In the genomic region with DNA sequence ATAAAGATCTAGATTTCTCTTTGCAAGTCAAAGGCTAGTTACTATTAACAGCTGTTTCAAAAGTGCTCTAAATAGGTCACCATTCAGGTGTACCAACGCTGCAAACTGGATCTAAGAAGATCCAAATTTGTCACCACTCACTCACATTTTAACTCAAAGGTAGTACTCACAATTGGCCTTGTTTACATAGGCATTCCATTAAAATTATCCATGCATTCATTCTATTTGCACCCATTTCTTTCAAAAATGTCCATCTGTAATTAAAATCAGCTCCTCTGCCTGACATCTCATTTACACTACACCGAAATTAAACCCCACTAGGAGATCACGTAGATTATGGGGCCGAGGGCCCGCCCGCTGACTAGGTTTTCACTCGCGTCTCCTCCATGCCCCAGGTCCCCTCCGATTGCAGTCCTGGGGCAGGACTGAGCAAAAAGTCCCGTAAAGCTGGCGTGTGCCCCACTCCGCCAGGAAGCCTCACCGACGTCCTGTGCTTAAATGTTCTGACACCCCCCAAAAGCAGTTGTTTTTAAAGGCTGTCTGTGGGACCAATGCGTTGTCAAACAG, we compare ENCODE assay signal across 8 cellular contexts. TPM values are rescaled to one million over a fixed set of nuclear protein-coding genes. Genes with fewer than 3 reads are reported as not detected.
DNase-seq lines count a peak whose midpoint lies in the region; ATAC-seq, FAIRE-seq and TF ChIP-seq lines count a peak whose summit lies in the region.

No MANE protein-coding gene starts in this region.

- peak overlapping the region; percentile 66 to 94 for H3K9ac ChIP-seq in kidney (ENCODE audit: low read length in 2 of 2)

- TF ChIP-seq CTCF in kidney (IDR thresholded peaks at IDR 0.05; ENCODE audit: borderline replicate concordance, extremely low read depth, insufficient read depth), result no peak

- no peaks in the 10 kb centered on the region for H3K36me3 ChIP-seq in kidney (ENCODE audit: control insufficient read depth in 1 of 2, insufficient read depth in 2 of 2, low read length in 2 of 2)

- H3K4me3 Mint-ChIP-seq in activated naive CD8-positive, alpha-beta T cell treated with anti-CD3 and anti-CD28 coated beads for 36 hours, result peak overlapping the region; percentile 91

- intact Hi-C loops in kidney (cut with DNase I), result no loop called here

- H3K4me3 ChIP-seq in kidney (ENCODE audit: low read length in 2 of 2), result peak overlapping the region; percentile 73 to 94

- ATAC-seq in GM19455 (IDR thresholded peaks at IDR 0.05; ENCODE audit: unreplicated experiment) (peak; percentile 1), HG03571 (IDR thresholded peaks at IDR 0.05; ENCODE audit: unreplicated experiment) (peak; percentile 4)

- no peak for FAIRE-seq in kidney (lab: Jason Lieb, UNC)

- no peaks in the 10 kb centered on the region for H3K9me3 ChIP-seq in kidney (ENCODE audit: control insufficient read depth in 1 of 2, low read length in 2 of 2)

- peaks cover 3% of the 10 kb centered on the region for H3K36me3 Mint-ChIP-seq in activated naive CD8-positive, alpha-beta T cell treated with anti-CD3 and anti-CD28 coated beads for 36 hours

- peaks cover 36% of the 10 kb centered on the region for H3K4me1 Mint-ChIP-seq in activated naive CD8-positive, alpha-beta T cell treated with anti-CD3 and anti-CD28 coated beads for 36 hours

- H3K4me1 ChIP-seq in kidney (ENCODE audit: control insufficient read depth in 1 of 2, insufficient read depth in 1 of 2, low read depth in 1 of 2, low read length in 2 of 2), result peaks cover 0 to 2% of the 10 kb centered on the region in 2 donors

- H3K27me3 Mint-ChIP-seq in activated naive CD8-positive, alpha-beta T cell treated with anti-CD3 and anti-CD28 coated beads for 36 hours, result no peaks in the 10 kb centered on the region

- peak overlapping the region; percentile 98 for H3K27ac Mint-ChIP-seq in activated naive CD8-positive, alpha-beta T cell treated with anti-CD3 and anti-CD28 coated beads for 36 hours

- DNase-seq in NCI-H1105 treated with DMSO at 0.1 percent for 48 hours (lab: John Stamatoyannopoulos, UW) (peak; percentile 25), NCI-H1105 (lab: John Stamatoyannopoulos, UW) (no peak), kidney (peak; percentile 73)
- DNase-seq in activated naive CD8-positive, alpha-beta T cell treated with anti-CD3 and anti-CD28 coated beads for 36 hours, result no peak
- DNase-seq in central memory CD4-positive, alpha-beta T cell, result no peak

- H3K27ac ChIP-seq in kidney (ENCODE audit: low read depth in 2 of 2, low read length in 2 of 2) (peak overlapping the region; percentile 83 to 99), temporal lobe (ENCODE audit: low read depth, low read length) (peak overlapping the region; percentile 87)

- no peaks in the 10 kb centered on the region for H3K9me3 Mint-ChIP-seq in activated naive CD8-positive, alpha-beta T cell treated with anti-CD3 and anti-CD28 coated beads for 36 hours

RNA-seq across cellular contexts. Expression of a gene that starts 1.3 kb away (rescaled TPM):
- 10 to 100 TPM; 17.4 to 18.0 TPM for total RNA-seq in activated naive CD8-positive, alpha-beta T cell treated with anti-CD3 and anti-CD28 coated beads for 36 hours
- total RNA-seq in kidney (7.8 TPM), temporal lobe (14.3 TPM)
- polyA plus RNA-seq in kidney (ENCODE audit: insufficient read depth, low read depth, low replicate concordance), result 17.3 TPM

RNA-seq across cellular contexts. Expression of a gene that starts 59.1 kb away (rescaled TPM):
- total RNA-seq in activated naive CD8-positive, alpha-beta T cell treated with anti-CD3 and anti-CD28 coated beads for 36 hours, result 10 to 100 TPM; 27.7 to 29.7 TPM
- total RNA-seq in kidney (15.3 TPM), temporal lobe (19.9 TPM)
- polyA plus RNA-seq in kidney (ENCODE audit: insufficient read depth, low read depth, low replicate concordance), result 11.7 TPM

Comparison
In these comparisons a context has a peak if more than half of its experiments do, and no peak if none do; other contexts are left out.
1. DNase-seq: peak in NCI-H1105 treated with DMSO at 0.1 percent for 48 hours (single experiment) and kidney (single experiment); none in NCI-H1105 (single experiment), activated naive CD8-positive, alpha-beta T cell treated with anti-CD3 and anti-CD28 coated beads for 36 hours (single experiment) and central memory CD4-positive, alpha-beta T cell (single experiment).